ENCODE assay signal across 14 cellular contexts in genomic region chr2:46377287-46377605, GRCh38.
DNase-seq lines count a peak whose midpoint lies in the region; ATAC-seq and TF ChIP-seq lines count a peak whose summit lies in the region.
"Had no signal": no experiment of that assay in that cellular context is flagged by ENCODE, and none has a peak within 500 bp of the region (broad histone marks: within the 10 kb centered on the region; RNA-seq: fewer than 3 reads in every experiment).

No MANE protein-coding gene starts in this region.

- H3K9me3 ChIP-seq in transverse colon: no peaks in the 10 kb centered on the region

- H3K4me1 ChIP-seq in transverse colon: peaks cover 0 to 16% (median 4%) of the 10 kb centered on the region in 4 donors

- TF ChIP-seq EP300 in transverse colon (IDR thresholded peaks at IDR 0.05; ENCODE audit: low read depth): no peak

- no peaks in the 10 kb centered on the region for H3K27me3 ChIP-seq in transverse colon

- in situ Hi-C loops in transverse colon (cut with MboI; ENCODE audit: low pct_ligation_motif_present in 1 of 4, low pct_unique_long_range_greater_than_20kb in 1 of 4, low sequenced_read_pairs in 3 of 4): loop anchor here in 1 of 4 donors (10.0 kb wide), 1 partner anchor 362 kb away; no protein-coding TSS in a partner anchor

- ATAC-seq in HG03045 (IDR thresholded peaks at IDR 0.05; ENCODE audit: unreplicated experiment): no peak
- ATAC-seq: GM12878 had no signal

- intact Hi-C loops in transverse colon (cut with DNase I; ENCODE audit: low total_unique reads): loop anchor here (10.0 kb wide), 1 partner anchor 382 kb away; no protein-coding TSS in a partner anchor

- no peak for TF ChIP-seq POLR2A in transverse colon (IDR thresholded peaks at IDR 0.05)

- TF ChIP-seq CTCF in transverse colon (IDR thresholded peaks at IDR 0.05): no peak

- peaks cover 0 to 27% (median 5%) of the 10 kb centered on the region in 4 donors for H3K36me3 ChIP-seq in transverse colon

- peak overlapping the region in 3 of 4 donors; percentile 7 to 43 (median 36) for H3K27ac ChIP-seq in transverse colon
- H3K27ac ChIP-seq: C4-2B had no signal

- WGBS in transverse colon (ENCODE audit: low coverage in 1 of 2), 2 donors: 73% methylated on average over 11 of the region's 11 CpGs; no CpG with 5 or more reads in 1 of the 2 donors

- H3K4me3 ChIP-seq in transverse colon: no peak overlapping the region
- H3K4me3 ChIP-seq: GM12878 had no signal

- DNase-seq in NCI-H1694 (lab: John Stamatoyannopoulos, UW) (peak; percentile 85), cerebellum (ENCODE audit: low spot score) (peak; percentile 66), islet precursor cell (peak; percentile 47), transverse colon (no peak), NCI-H1105 treated with DMSO at 0.1 percent for 48 hours (lab: John Stamatoyannopoulos, UW) (no peak), NCI-H146 treated with DMSO at 0.1 percent for 48 hours (lab: John Stamatoyannopoulos, UW; ENCODE audit: unreplicated experiment) (no peak)
- DNase-seq: activated gamma-delta T cell treated with Interleukin-2 at 50 U/mL for 16 hours; effector memory CD4-positive, alpha-beta T cell; EL; NCI-H2029 treated with DMSO at 0.1 percent for 48 hours; NCI-H774 had no signal

Comparison
In these comparisons a context has a peak if more than half of its experiments do, and no peak if none do; other contexts are left out.
1. DNase-seq: peak in NCI-H1694 (single experiment), cerebellum (single experiment) and islet precursor cell (single experiment); none in transverse colon (single experiment), NCI-H1105 treated with DMSO at 0.1 percent for 48 hours (single experiment) and NCI-H146 treated with DMSO at 0.1 percent for 48 hours (single experiment).